Comparison of ENCODE assay signal across 8 cellular contexts in genomic region chr6:33710296-33711121, GRCh38. TPM values are rescaled to one million over a fixed set of nuclear protein-coding genes. Genes with fewer than 3 reads are reported as not detected.
DNase-seq lines count a peak whose midpoint lies in the region; ATAC-seq, FAIRE-seq and TF ChIP-seq lines count a peak whose summit lies in the region.

No MANE protein-coding gene starts in this region.

- H3K27ac ChIP-seq in CD8-positive, alpha-beta T cell (ENCODE audit: low read depth, low read length): peak overlapping the region; percentile 71
- peak overlapping the region; percentile 100; the same call in 1 of the 2 replicates for H3K27ac ChIP-seq in HUES6 (ENCODE audit: low read depth, low read length)
- peak overlapping the region in 1 of 2 donors; percentile 91 for H3K27ac ChIP-seq in lung (ENCODE audit: low read depth in 1 of 2, low read length in 1 of 2)

- H3K4me1 Mint-ChIP-seq in CD8-positive, alpha-beta T cell (ENCODE audit: low read depth): peaks cover 37% of the 10 kb centered on the region

- DNase-seq in CD8-positive, alpha-beta T cell: peak in 1 of 7 experiments; percentile 48
- DNase-seq in astrocyte of the cerebellum (ENCODE audit: low read depth) (no peak), lung (ENCODE audit: low spot score) (no peak), AG20443 (ENCODE audit: low spot score) (no peak), NCI-H1694 treated with DMSO at 0.1 percent for 48 hours (lab: John Stamatoyannopoulos, UW) (no peak), D721Med (ENCODE audit: insufficient read length, low spot score) (no peak)

- no peak for TF ChIP-seq CTCF in CD8-positive, alpha-beta T cell (IDR thresholded peaks at IDR 0.05)
- TF ChIP-seq CTCF in astrocyte of the cerebellum (IDR thresholded peaks at IDR 0.05; ENCODE audit: low read depth, low read length, missing control alignments) (no peak), lung (IDR thresholded peaks at IDR 0.05; ENCODE audit: control extremely low read depth, extremely low read depth) (no peak), D721Med (IDR thresholded peaks at IDR 0.05; ENCODE audit: insufficient read depth, missing control alignments) (no peak)

- no peaks in the 10 kb centered on the region for H3K9me3 Mint-ChIP-seq in CD8-positive, alpha-beta T cell

- H3K27ac Mint-ChIP-seq in CD8-positive, alpha-beta T cell: peak overlapping the region; percentile 96

- CTCF ChIA-PET in CD8-positive, alpha-beta T cell (lab: Charles Lee): interaction anchor here (0.7 to 3.9 kb wide), 22 partner anchors 9 to 453 kb away, joined by 3 to 29 read pairs (median 6); partner anchors contain the start of gene IP6K3

- peaks cover 19% of the 10 kb centered on the region for H3K4me1 ChIP-seq in CD8-positive, alpha-beta T cell (ENCODE audit: insufficient read depth, low read length)
- H3K4me1 ChIP-seq in HUES6 (ENCODE audit: control insufficient read depth, insufficient read depth, low read length) (peaks cover 22% of the 10 kb centered on the region), lung (ENCODE audit: control insufficient read depth in 2 of 2, insufficient read depth in 2 of 2, low read length in 2 of 2) (peaks cover 6 to 9% of the 10 kb centered on the region in 2 donors)

- POLR2A ChIA-PET in CD8-positive, alpha-beta T cell (lab: Charles Lee): interaction anchor here (0.6 to 2.2 kb wide), 11 partner anchors 9 to 739 kb away, joined by 3 to 8 read pairs (median 5); partner anchors contain the start of genes BAK1 and ZBTB9

- H3K27me3 Mint-ChIP-seq in CD8-positive, alpha-beta T cell (ENCODE audit: low read depth): no peaks in the 10 kb centered on the region

- no peaks in the 10 kb centered on the region for H3K27me3 ChIP-seq in CD8-positive, alpha-beta T cell (ENCODE audit: insufficient read depth, low read length)
- H3K27me3 ChIP-seq in HUES6 (ENCODE audit: control insufficient read depth, insufficient read depth, low read length): no peaks in the 10 kb centered on the region
- H3K27me3 ChIP-seq in lung (ENCODE audit: control insufficient read depth, insufficient read depth): no peaks in the 10 kb centered on the region

- no peaks in the 10 kb centered on the region for H3K9me3 ChIP-seq in CD8-positive, alpha-beta T cell (ENCODE audit: low read length)
- H3K9me3 ChIP-seq in HUES6 (ENCODE audit: control insufficient read depth, insufficient read depth, low read depth, low read length): no peaks in the 10 kb centered on the region
- H3K9me3 ChIP-seq in lung (ENCODE audit: control insufficient read depth in 2 of 2, insufficient read depth in 1 of 2, low read length in 1 of 2): no peaks in the 10 kb centered on the region

- H3K4me3 ChIP-seq in CD8-positive, alpha-beta T cell (ENCODE audit: low read depth, low read length): peak overlapping the region; percentile 96
- peak overlapping the region; percentile 92 for H3K4me3 ChIP-seq in HUES6 (ENCODE audit: low read depth, low read length)
- peak overlapping the region; percentile 91 for H3K4me3 ChIP-seq in astrocyte of the cerebellum (ENCODE audit: low read depth, low read length)
- H3K4me3 ChIP-seq in lung: peak overlapping the region; percentile 91

- WGBS in lung, 2 donors: 81 to 84% methylated on average over 15 of the region's 15 CpGs

- H3K4me3 Mint-ChIP-seq in CD8-positive, alpha-beta T cell: peak overlapping the region; percentile 98

- intact Hi-C loops in CD8-positive, alpha-beta T cell (cut with DNase I, micrococcal nuclease): loop anchor here (1.0 to 10.0 kb wide), 11 partner anchors 14 to 1043 kb away; partner anchors contain the start of genes LEMD2 (in 2 of the 2), HLA-DQB1 (in 1 of the 2), ITPR3 (in 1 of the 2) and KIFC1 (in 1 of the 2)

- ATAC-seq in CD8-positive, alpha-beta T cell: peak; percentile 12
- ATAC-seq in lung (ENCODE audit: insufficient read depth, low FRiP score) (no peak), HG02759 (IDR thresholded peaks at IDR 0.05; ENCODE audit: unreplicated experiment) (no peak)

- peak overlapping the region; percentile 100 for H3K9ac ChIP-seq in HUES6 (ENCODE audit: low read length)

- no peaks in the 10 kb centered on the region for H3K36me3 ChIP-seq in CD8-positive, alpha-beta T cell (ENCODE audit: insufficient read depth, low read length)
- H3K36me3 ChIP-seq in HUES6 (ENCODE audit: control insufficient read depth, insufficient read depth, low read length) (peaks cover 42% of the 10 kb centered on the region), lung (ENCODE audit: control insufficient read depth in 2 of 2, insufficient read depth in 2 of 2, low read length in 2 of 2) (peaks cover 0 to 8% of the 10 kb centered on the region in 2 donors)

- H3K36me3 Mint-ChIP-seq in CD8-positive, alpha-beta T cell: peaks cover 31% of the 10 kb centered on the region

- FAIRE-seq in D721Med (lab: Jason Lieb, UNC): no peak

- in situ Hi-C loops in astrocyte of the cerebellum (cut with HindIII; ENCODE audit: low sequenced_read_pairs): loop anchor here (10.0 kb wide), 1 partner anchor 106 kb away; no protein-coding TSS in a partner anchor

RNA-seq across cellular contexts. Expression of gene UQCC2, which starts 1.0 kb away (rescaled TPM):
- 1 to 10 TPM; 6.2 to 6.8 TPM for total RNA-seq in CD8-positive, alpha-beta T cell
- total RNA-seq in lung: 10 to 100 TPM in 1 of 2 donors, 1 to 10 TPM in 1; 7.8 to 55.4 TPM
- polyA plus RNA-seq in lung: 100 to 1,000 TPM in 1 of 2 donors, 10 to 100 TPM in 1; 40.8 to 141 TPM

RNA-seq across cellular contexts. Expression of gene IP6K3, which starts 36.2 kb away (rescaled TPM):
- total RNA-seq in CD8-positive, alpha-beta T cell: not detected
- total RNA-seq in lung: 1 to 10 TPM; 1.6 to 3.9 TPM
- 1 to 10 TPM; 1.3 to 3.4 TPM for polyA plus RNA-seq in lung
